Comparison of ENCODE assay signal across 29 cellular contexts in genomic region chr2:124762388-124762787, GRCh38.
"Had no signal": no experiment of that assay in that cellular context is flagged by ENCODE, and none has a peak within 500 bp of the region (broad histone marks: within the 10 kb centered on the region; RNA-seq: fewer than 3 reads in every experiment).

No MANE protein-coding gene starts in this region.

- H3K27ac ChIP-seq: adrenal gland, ascending aorta, body of pancreas, brain microvascular endothelial cell, breast epithelium, cardiac muscle cell had no signal

- H3K4me1 ChIP-seq: adrenal gland, ascending aorta, body of pancreas, breast epithelium had no signal

- H3K36me3 ChIP-seq: adrenal gland, ascending aorta, brain microvascular endothelial cell, breast epithelium, cardiac muscle cell had no signal

- ATAC-seq: activated naive CD4-positive, alpha-beta T cell treated with anti-CD3 and anti-CD28 coated beads, Interleukin-2, amount 50 U/mL, for 72 hours; activated naive CD8-positive, alpha-beta T cell treated with anti-CD3 and anti-CD28 coated beads, Interleukin-2, amount 50 U/mL, for 24 hours; activated T-cell treated with anti-CD3 and anti-CD28 coated beads, Interleukin-2, amount 50 U/mL, for 4 hours; activated T-cell treated with anti-CD3 and anti-CD28 coated beads, Interleukin-2, amount 50 U/mL, for 72 hours; activated T-helper 17 cell treated with anti-CD3 and anti-CD28 coated beads, Interleukin-2, amount 50 U/mL, for 72 hours; body of pancreas had no signal

- H3K9me3 ChIP-seq: adrenal gland, ascending aorta, body of pancreas, breast epithelium had no signal

- H3K27me3 ChIP-seq: adrenal gland, ascending aorta, body of pancreas, brain microvascular endothelial cell, breast epithelium, cardiac muscle cell had no signal

- H3K4me3 ChIP-seq: adrenal gland, ascending aorta, body of pancreas, breast epithelium, cardiac muscle cell had no signal

- DNase-seq: activated effector memory CD4-positive, alpha-beta T cell treated with anti-CD3 and anti-CD28 coated beads, Interleukin-2, amount 50 U/mL, for 16 hours; activated effector memory CD4-positive, alpha-beta T cell treated with Interleukin-2 at 50 U/mL for 16 hours; activated gamma-delta T cell; activated gamma-delta T cell treated with Interleukin-2 at 50 U/mL for 16 hours; activated naive CD4-positive, alpha-beta T cell; activated naive CD4-positive, alpha-beta T cell treated with anti-CD3 and anti-CD28 coated beads for 36 hours; activated naive CD4-positive, alpha-beta T cell treated with anti-CD3 and anti-CD28 coated beads, Interleukin-2, amount 10 ng/mL, durations not matched to agents 7 days and 5 days; activated naive CD4-positive, alpha-beta T cell treated with anti-CD3 and anti-CD28 coated beads, Interleukin-2, amount 50 U/mL, for 16 hours; activated naive CD4-positive, alpha-beta T cell treated with Interleukin-2 at 50 U/mL for 16 hours; activated naive CD8-positive, alpha-beta T cell treated with anti-CD3 and anti-CD28 coated beads for 36 hours; activated naive CD8-positive, alpha-beta T cell treated with anti-CD3 and anti-CD28 coated beads, Interleukin-2, amount 10 ng/mL, durations not matched to agents 7 days and 5 days; activated naive CD8-positive, alpha-beta T cell treated with anti-CD3 and anti-CD28 coated beads, Interleukin-2, amount 50 U/mL, for 24 hours; activated T-cell treated with anti-CD3 and anti-CD28 coated beads, Interleukin-2, amount 50 U/mL, for 4 hours; activated T-cell treated with anti-CD3 and anti-CD28 coated beads, Interleukin-2, amount 50 U/mL, for 48 hours; activated T-cell treated with anti-CD3 and anti-CD28 coated beads, Interleukin-2, amount 50 U/mL, for 72 hours; adrenal gland; amniotic stem cell; amygdala; aorta; body of pancreas; brain microvascular endothelial cell; caudate nucleus; central memory CD4-positive, alpha-beta T cell; cerebellar nuclear complex had no signal
